Comparison of ENCODE assay signal across 22 cellular contexts in the genomic region with DNA sequence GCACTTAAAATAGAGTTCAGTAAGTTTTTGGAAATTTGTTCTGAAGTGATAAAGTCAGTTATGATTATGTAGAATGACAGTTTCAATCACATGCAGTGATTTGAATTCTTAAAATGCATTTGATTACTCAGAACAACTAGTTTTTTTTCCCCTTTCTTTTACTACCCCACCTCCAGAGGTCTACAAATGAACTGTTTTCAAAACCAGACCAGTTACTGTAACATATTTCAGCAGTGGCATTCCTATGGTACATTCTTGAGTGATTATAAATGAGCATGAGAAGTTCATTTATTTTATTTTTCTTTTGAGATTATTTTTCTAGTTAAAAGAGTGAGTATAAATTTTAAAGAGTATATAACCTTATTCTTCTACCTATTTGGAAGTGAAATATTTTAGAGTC.
"Had no signal": no experiment of that assay in that cellular context is flagged by ENCODE, and none has a peak within 500 bp of the region (broad histone marks: within the 10 kb centered on the region; RNA-seq: fewer than 3 reads in every experiment).

No MANE protein-coding gene starts in this region.

- H3K27ac Mint-ChIP-seq: activated CD4-positive, alpha-beta memory T cell treated with anti-CD3 and anti-CD28 coated beads, Interleukin-2, amount 10 ng/mL, durations not matched to agents 7 days and 5 days; activated naive CD4-positive, alpha-beta T cell treated with anti-CD3 and anti-CD28 coated beads, Interleukin-2, amount 50 U/mL, for 72 hours; natural killer cell; WTC11 had no signal

- H3K4me1 ChIP-seq: right atrium auricular region, transverse colon, vagina had no signal

- H3K9me3 ChIP-seq: right atrium auricular region, transverse colon, vagina had no signal

- H3K4me1 Mint-ChIP-seq: WTC11 had no signal

- H3K9me3 Mint-ChIP-seq: effector memory CD8-positive, alpha-beta T cell; natural killer cell had no signal

- H3K27ac ChIP-seq: epithelial cell of prostate, right atrium auricular region, transverse colon, vagina had no signal

- H3K27me3 ChIP-seq: right atrium auricular region, transverse colon, vagina had no signal

- H3K4me3 ChIP-seq: right atrium auricular region, transverse colon, vagina had no signal

- ATAC-seq: activated naive CD4-positive, alpha-beta T cell treated with anti-CD3 and anti-CD28 coated beads, Interleukin-2, amount 50 U/mL, for 72 hours; effector memory CD8-positive, alpha-beta T cell; natural killer cell; WTC11 had no signal

- H3K27me3 Mint-ChIP-seq: activated CD4-positive, alpha-beta memory T cell treated with anti-CD3 and anti-CD28 coated beads, Interleukin-2, amount 10 ng/mL, durations not matched to agents 7 days and 5 days; effector memory CD8-positive, alpha-beta T cell had no signal

- H3K36me3 Mint-ChIP-seq: natural killer cell had no signal

- H3K4me3 Mint-ChIP-seq: activated CD4-positive, alpha-beta memory T cell treated with anti-CD3 and anti-CD28 coated beads, Interleukin-2, amount 10 ng/mL, durations not matched to agents 7 days and 5 days; effector memory CD8-positive, alpha-beta T cell; natural killer cell; WTC11 had no signal

- FAIRE-seq: small intestine, TTC549 had no signal

- DNase-seq: activated CD4-positive, alpha-beta memory T cell treated with anti-CD3 and anti-CD28 coated beads, Interleukin-2, amount 10 ng/mL, durations not matched to agents 7 days and 5 days; activated CD4-positive, alpha-beta T cell treated with anti-CD3 and anti-CD28 coated beads for 4 hours; activated effector memory CD4-positive, alpha-beta T cell treated with anti-CD3 and anti-CD28 coated beads, Interleukin-2, amount 50 U/mL, for 16 hours; activated T-cell treated with anti-CD3 and anti-CD28 coated beads, Interleukin-2, amount 50 U/mL, for 48 hours; cerebellar nuclear complex; dermis blood vessel endothelial cell; effector memory CD8-positive, alpha-beta T cell; mesendoderm; natural killer cell; nucleus accumbens; small intestine; stimulated activated CD4-positive, alpha-beta T cell treated with anti-CD3 and anti-CD28 coated beads, Interleukin-4, amount 100 ng/mL, for 4 hours; stimulated activated CD8-positive, alpha-beta memory T cell treated with anti-CD3 and anti-CD28 coated beads, Interleukin-4, amount 100 ng/mL, for 48 hours; stimulated activated naive CD4-positive, alpha-beta T cell treated with Interleukin-2 at 50 U/mL for 16 hours; T-helper 2 cell; transverse colon had no signal
